1 cellular context compared by ENCODE assay signal in the genomic region with DNA sequence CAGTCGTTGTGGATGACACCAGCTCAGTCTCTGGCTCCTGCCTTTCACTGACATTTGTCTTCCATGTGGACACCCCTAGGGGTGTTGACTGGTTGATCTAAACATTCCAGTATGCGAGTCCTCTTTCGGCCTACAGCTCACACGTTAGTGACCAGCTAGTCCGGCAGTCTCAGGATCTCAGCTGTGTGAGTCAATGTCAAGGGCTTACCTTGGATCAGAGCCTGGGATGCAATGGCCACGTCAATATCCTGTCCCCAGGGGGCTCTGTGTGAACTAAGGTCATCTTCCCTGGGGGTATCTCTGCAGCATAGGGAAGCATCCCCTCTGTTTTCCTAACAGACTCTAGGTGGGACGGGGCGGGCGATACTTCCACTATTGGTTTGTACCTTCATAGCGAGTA.
TF ChIP-seq lines count a peak whose summit lies in the region.

No MANE protein-coding gene starts in this region.

TF ChIP-seq in SK-N-SH treated with all-trans-retinoic acid at 6 μM for 48 hours, 23 proteins besides CTCF, POLR2A, EP300 and RAD21 (continued from another document):
- TF ChIP-seq, protein P1, sequence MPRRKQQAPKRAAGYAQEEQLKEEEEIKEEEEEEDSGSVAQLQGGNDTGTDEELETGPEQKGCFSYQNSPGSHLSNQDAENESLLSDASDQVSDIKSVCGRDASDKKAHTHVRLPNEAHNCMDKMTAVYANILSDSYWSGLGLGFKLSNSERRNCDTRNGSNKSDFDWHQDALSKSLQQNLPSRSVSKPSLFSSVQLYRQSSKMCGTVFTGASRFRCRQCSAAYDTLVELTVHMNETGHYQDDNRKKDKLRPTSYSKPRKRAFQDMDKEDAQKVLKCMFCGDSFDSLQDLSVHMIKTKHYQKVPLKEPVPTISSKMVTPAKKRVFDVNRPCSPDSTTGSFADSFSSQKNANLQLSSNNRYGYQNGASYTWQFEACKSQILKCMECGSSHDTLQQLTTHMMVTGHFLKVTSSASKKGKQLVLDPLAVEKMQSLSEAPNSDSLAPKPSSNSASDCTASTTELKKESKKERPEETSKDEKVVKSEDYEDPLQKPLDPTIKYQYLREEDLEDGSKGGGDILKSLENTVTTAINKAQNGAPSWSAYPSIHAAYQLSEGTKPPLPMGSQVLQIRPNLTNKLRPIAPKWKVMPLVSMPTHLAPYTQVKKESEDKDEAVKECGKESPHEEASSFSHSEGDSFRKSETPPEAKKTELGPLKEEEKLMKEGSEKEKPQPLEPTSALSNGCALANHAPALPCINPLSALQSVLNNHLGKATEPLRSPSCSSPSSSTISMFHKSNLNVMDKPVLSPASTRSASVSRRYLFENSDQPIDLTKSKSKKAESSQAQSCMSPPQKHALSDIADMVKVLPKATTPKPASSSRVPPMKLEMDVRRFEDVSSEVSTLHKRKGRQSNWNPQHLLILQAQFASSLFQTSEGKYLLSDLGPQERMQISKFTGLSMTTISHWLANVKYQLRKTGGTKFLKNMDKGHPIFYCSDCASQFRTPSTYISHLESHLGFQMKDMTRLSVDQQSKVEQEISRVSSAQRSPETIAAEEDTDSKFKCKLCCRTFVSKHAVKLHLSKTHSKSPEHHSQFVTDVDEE (CRISPR knock-in tag; IDR thresholded peaks at IDR 0.05): no peak
- TF ChIP-seq, protein P2, sequence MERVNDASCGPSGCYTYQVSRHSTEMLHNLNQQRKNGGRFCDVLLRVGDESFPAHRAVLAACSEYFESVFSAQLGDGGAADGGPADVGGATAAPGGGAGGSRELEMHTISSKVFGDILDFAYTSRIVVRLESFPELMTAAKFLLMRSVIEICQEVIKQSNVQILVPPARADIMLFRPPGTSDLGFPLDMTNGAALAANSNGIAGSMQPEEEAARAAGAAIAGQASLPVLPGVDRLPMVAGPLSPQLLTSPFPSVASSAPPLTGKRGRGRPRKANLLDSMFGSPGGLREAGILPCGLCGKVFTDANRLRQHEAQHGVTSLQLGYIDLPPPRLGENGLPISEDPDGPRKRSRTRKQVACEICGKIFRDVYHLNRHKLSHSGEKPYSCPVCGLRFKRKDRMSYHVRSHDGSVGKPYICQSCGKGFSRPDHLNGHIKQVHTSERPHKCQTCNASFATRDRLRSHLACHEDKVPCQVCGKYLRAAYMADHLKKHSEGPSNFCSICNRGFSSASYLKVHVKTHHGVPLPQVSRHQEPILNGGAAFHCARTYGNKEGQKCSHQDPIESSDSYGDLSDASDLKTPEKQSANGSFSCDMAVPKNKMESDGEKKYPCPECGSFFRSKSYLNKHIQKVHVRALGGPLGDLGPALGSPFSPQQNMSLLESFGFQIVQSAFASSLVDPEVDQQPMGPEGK (CRISPR knock-in tag; IDR thresholded peaks at IDR 0.05; ENCODE audit: borderline replicate concordance): no peak
- TF ChIP-seq ZNF8 (CRISPR knock-in tag; IDR thresholded peaks at IDR 0.05) (no peak), CSDC2 (CRISPR knock-in tag; IDR thresholded peaks at IDR 0.05) (no peak), ARNTL (CRISPR knock-in tag; IDR thresholded peaks at IDR 0.05; ENCODE audit: borderline replicate concordance, low read depth) (no peak), ZC3H10 (CRISPR knock-in tag; IDR thresholded peaks at IDR 0.05) (no peak), OSR1 (CRISPR knock-in tag; IDR thresholded peaks at IDR 0.05) (no peak), ZFP30 (CRISPR knock-in tag; IDR thresholded peaks at IDR 0.05) (no peak), ZFP3 (CRISPR knock-in tag; IDR thresholded peaks at IDR 0.05) (no peak)
- TF ChIP-seq, protein P3, sequence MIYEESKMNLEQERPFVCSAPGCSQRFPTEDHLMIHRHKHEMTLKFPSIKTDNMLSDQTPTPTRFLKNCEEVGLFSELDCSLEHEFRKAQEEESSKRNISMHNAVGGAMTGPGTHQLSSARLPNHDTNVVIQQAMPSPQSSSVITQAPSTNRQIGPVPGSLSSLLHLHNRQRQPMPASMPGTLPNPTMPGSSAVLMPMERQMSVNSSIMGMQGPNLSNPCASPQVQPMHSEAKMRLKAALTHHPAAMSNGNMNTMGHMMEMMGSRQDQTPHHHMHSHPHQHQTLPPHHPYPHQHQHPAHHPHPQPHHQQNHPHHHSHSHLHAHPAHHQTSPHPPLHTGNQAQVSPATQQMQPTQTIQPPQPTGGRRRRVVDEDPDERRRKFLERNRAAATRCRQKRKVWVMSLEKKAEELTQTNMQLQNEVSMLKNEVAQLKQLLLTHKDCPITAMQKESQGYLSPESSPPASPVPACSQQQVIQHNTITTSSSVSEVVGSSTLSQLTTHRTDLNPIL (CRISPR knock-in tag; IDR thresholded peaks at IDR 0.05; ENCODE audit: low read depth): no peak
